In the genomic region with DNA sequence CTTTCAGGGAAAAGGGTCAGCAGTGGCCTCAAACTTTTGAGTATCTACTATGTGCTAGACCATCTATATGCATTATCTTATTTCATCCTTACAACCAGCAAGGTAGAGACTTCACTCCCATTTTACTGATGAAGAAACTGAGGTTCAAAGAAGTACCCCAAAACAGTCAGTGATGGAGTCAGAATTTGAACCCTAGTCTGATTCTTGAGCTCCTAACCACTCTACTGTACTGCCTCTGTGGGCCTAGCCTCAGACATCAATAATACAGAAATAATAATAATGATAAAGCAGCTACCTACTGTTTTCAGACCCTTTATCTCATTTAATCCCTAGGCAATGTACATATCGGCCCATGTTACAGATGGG, we compare ENCODE assay signal across 1 cellular context.
A peak's percentile ranks its signal among the peaks of the same experiment; 100 is the strongest.
TF ChIP-seq lines count a peak whose summit lies in the region.

No MANE protein-coding gene starts in this region.

TF ChIP-seq in HepG2, 621 proteins besides CTCF, POLR2A, EP300 and RAD21 (continued from another document):
- TF ChIP-seq, protein P1, sequence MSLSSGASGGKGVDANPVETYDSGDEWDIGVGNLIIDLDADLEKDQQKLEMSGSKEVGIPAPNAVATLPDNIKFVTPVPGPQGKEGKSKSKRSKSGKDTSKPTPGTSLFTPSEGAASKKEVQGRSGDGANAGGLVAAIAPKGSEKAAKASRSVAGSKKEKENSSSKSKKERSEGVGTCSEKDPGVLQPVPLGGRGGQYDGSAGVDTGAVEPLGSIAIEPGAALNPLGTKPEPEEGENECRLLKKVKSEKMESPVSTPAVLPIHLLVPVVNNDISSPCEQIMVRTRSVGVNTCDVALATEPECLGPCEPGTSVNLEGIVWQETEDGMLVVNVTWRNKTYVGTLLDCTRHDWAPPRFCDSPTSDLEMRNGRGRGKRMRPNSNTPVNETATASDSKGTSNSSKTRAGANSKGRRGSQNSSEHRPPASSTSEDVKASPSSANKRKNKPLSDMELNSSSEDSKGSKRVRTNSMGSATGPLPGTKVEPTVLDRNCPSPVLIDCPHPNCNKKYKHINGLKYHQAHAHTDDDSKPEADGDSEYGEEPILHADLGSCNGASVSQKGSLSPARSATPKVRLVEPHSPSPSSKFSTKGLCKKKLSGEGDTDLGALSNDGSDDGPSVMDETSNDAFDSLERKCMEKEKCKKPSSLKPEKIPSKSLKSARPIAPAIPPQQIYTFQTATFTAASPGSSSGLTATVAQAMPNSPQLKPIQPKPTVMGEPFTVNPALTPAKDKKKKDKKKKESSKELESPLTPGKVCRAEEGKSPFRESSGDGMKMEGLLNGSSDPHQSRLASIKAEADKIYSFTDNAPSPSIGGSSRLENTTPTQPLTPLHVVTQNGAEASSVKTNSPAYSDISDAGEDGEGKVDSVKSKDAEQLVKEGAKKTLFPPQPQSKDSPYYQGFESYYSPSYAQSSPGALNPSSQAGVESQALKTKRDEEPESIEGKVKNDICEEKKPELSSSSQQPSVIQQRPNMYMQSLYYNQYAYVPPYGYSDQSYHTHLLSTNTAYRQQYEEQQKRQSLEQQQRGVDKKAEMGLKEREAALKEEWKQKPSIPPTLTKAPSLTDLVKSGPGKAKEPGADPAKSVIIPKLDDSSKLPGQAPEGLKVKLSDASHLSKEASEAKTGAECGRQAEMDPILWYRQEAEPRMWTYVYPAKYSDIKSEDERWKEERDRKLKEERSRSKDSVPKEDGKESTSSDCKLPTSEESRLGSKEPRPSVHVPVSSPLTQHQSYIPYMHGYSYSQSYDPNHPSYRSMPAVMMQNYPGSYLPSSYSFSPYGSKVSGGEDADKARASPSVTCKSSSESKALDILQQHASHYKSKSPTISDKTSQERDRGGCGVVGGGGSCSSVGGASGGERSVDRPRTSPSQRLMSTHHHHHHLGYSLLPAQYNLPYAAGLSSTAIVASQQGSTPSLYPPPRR (CRISPR knock-in tag; IDR thresholded peaks at IDR 0.05; ENCODE audit: borderline replicate concordance): no peak
- TF ChIP-seq, protein P2, sequence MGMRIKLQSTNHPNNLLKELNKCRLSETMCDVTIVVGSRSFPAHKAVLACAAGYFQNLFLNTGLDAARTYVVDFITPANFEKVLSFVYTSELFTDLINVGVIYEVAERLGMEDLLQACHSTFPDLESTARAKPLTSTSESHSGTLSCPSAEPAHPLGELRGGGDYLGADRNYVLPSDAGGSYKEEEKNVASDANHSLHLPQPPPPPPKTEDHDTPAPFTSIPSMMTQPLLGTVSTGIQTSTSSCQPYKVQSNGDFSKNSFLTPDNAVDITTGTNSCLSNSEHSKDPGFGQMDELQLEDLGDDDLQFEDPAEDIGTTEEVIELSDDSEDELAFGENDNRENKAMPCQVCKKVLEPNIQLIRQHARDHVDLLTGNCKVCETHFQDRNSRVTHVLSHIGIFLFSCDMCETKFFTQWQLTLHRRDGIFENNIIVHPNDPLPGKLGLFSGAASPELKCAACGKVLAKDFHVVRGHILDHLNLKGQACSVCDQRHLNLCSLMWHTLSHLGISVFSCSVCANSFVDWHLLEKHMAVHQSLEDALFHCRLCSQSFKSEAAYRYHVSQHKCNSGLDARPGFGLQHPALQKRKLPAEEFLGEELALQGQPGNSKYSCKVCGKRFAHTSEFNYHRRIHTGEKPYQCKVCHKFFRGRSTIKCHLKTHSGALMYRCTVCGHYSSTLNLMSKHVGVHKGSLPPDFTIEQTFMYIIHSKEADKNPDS (CRISPR knock-in tag; IDR thresholded peaks at IDR 0.05): no peak
- TF ChIP-seq ZNF841 (CRISPR knock-in tag; IDR thresholded peaks at IDR 0.05; ENCODE audit: borderline replicate concordance): no peak
- 0 out of 2 replicates have a peak, but pooled peaks have one; percentile 4 for TF ChIP-seq MAFG (CRISPR knock-in tag; IDR thresholded peaks at IDR 0.05)
- no peak for TF ChIP-seq NR1H2 (CRISPR knock-in tag; IDR thresholded peaks at IDR 0.05; ENCODE audit: borderline replicate concordance, low read depth)
- TF ChIP-seq KLF9 (CRISPR knock-in tag; IDR thresholded peaks at IDR 0.05; ENCODE audit: low read depth): no peak
